In genomic region chr10:37304036-37304435, GRCh38 we compare ENCODE assay signal across 5 cellular contexts.
"Had no signal": no experiment of that assay in that cellular context is flagged by ENCODE, and none has a peak within 500 bp of the region (broad histone marks: within the 10 kb centered on the region; RNA-seq: fewer than 3 reads in every experiment).

No MANE protein-coding gene starts in this region.

- H3K27ac ChIP-seq: HL-60 had no signal

- DNase-seq: IMR-90, KBM-7, KG1 had no signal

- H3K4me3 ChIP-seq: K562 had no signal
